Comparison of ENCODE assay signal across 20 cellular contexts in genomic region chr12:109776624-109777023, GRCh38. TPM values are rescaled to one million over a fixed set of nuclear protein-coding genes. Genes with fewer than 3 reads are reported as not detected.
"Had no signal": no experiment of that assay in that cellular context is flagged by ENCODE, and none has a peak within 500 bp of the region (broad histone marks: within the 10 kb centered on the region; RNA-seq: fewer than 3 reads in every experiment).

No MANE protein-coding gene starts in this region.

- ATAC-seq: esophagus mucosa; mucosa of descending colon; pancreas; right lobe of liver; stimulated activated memory B cell treated with anti-CD40 and anti-IgM and Interleukin-4, amounts not matched to agents 10 μg/mL and 1 μg/mL and 100 μg/mL, for 72 hours; stimulated activated naive CD8-positive, alpha-beta T cell treated with anti-CD3 and anti-CD28 coated beads, Interleukin-15, amount 100 ng/mL, for 72 hours had no signal

- H3K27me3 ChIP-seq: pancreas, right lobe of liver, transverse colon had no signal

- H3K36me3 ChIP-seq: heart left ventricle, pancreas, right lobe of liver, thoracic aorta, transverse colon had no signal

- H3K9me3 ChIP-seq: mucosa of descending colon, pancreas, right lobe of liver, transverse colon had no signal

- FAIRE-seq: endometrium, frontal cortex, pancreas had no signal

- H3K4me3 ChIP-seq: heart left ventricle, mucosa of descending colon, pancreas, right lobe of liver, thoracic aorta, transverse colon had no signal

- DNase-seq: effector memory CD4-positive, alpha-beta T cell; hippocampal formation; kidney glomerular epithelial cell; mammary epithelial cell; nucleus accumbens; pancreas; stimulated activated CD4-positive, alpha-beta T cell treated with anti-CD3 and anti-CD28 coated beads, Interleukin-15, amount 100 ng/mL, for 24 hours; stimulated activated CD4-positive, alpha-beta T cell treated with anti-CD3 and anti-CD28 coated beads, Interleukin-1b, Interleukin-23, amount 100 ng/mL, for 48 hours; stimulated activated CD4-positive, alpha-beta T cell treated with anti-CD3 and anti-CD28 coated beads, Interleukin-4, amount 100 ng/mL, for 24 hours; stimulated activated naive CD8-positive, alpha-beta T cell treated with anti-CD3 and anti-CD28 coated beads, Interleukin-15, amount 100 ng/mL, for 72 hours; transverse colon had no signal

- H3K27ac ChIP-seq: pancreas, right lobe of liver, thoracic aorta, transverse colon had no signal

RNA-seq across cellular contexts. Expression of gene TRPV4, which starts 56.6 kb away (rescaled TPM):
- total RNA-seq: frontal cortex; naive thymus-derived CD8-positive, alpha-beta T cell had no signal
- polyA plus RNA-seq: naive thymus-derived CD8-positive, alpha-beta T cell had no signal
